ENCODE assay signal across 17 cellular contexts in genomic region chr5:59236448-59236847, GRCh38.
DNase-seq lines count a peak whose midpoint lies in the region; ATAC-seq and TF ChIP-seq lines count a peak whose summit lies in the region.
"Had no signal": no experiment of that assay in that cellular context is flagged by ENCODE, and none has a peak within 500 bp of the region (broad histone marks: within the 10 kb centered on the region; RNA-seq: fewer than 3 reads in every experiment).

No MANE protein-coding gene starts in this region.

- no peak overlapping the region for H3K27ac Mint-ChIP-seq in activated T-helper 2 cell treated with anti-CD3 and anti-CD28 coated beads, Interferon-gamma antibody, Interleukin-2, Interleukin-4, amounts not matched to agents 10 μg/mL and 5 μg/mL and 100 μg/mL, durations not matched to agents 14 hours and 24 hours and 36 hours
- H3K27ac Mint-ChIP-seq: CD8-positive, alpha-beta memory T cell had no signal

- DNase-seq in LHCN-M2 (ENCODE audit: low read depth), result peak; percentile 51
- peak; percentile 63 for DNase-seq in choroid plexus epithelial cell (ENCODE audit: low read depth)
- DNase-seq in right cardiac atrium, result peak; percentile 47 to 64 (median 58)
- DNase-seq in gastrocnemius medialis, result peak; percentile 67 to 89
- DNase-seq in activated T-helper 2 cell treated with anti-CD3 and anti-CD28 coated beads, Interferon-gamma antibody, Interleukin-2, Interleukin-4, amounts not matched to agents 10 μg/mL and 5 μg/mL and 100 μg/mL, durations not matched to agents 14 hours and 24 hours and 36 hours (ENCODE audit: low spot score), result no peak
- no peak for DNase-seq in RPMI8226
- DNase-seq in NCI-H1105 (lab: John Stamatoyannopoulos, UW), result no peak
- DNase-seq: CD8-positive, alpha-beta memory T cell; Karpas-422; MV-4-11; NCI-H1436; NCI-H2029 treated with DMSO at 0.1 percent for 48 hours; NCI-H524; SJCRH30 had no signal

- ATAC-seq in right cardiac atrium, result peak; percentile 82 to 85
- peak; percentile 94 to 98 for ATAC-seq in gastrocnemius medialis
- ATAC-seq in GM19324 (IDR thresholded peaks at IDR 0.05; ENCODE audit: low FRiP score, unreplicated experiment), result no peak

- H3K27me3 ChIP-seq in right cardiac atrium (ENCODE audit: control insufficient read depth, insufficient read depth) (no peaks in the 10 kb centered on the region), gastrocnemius medialis (no peaks in the 10 kb centered on the region)
- H3K27me3 ChIP-seq: BLaER1, SJCRH30 had no signal

- no peaks in the 10 kb centered on the region for H3K36me3 ChIP-seq in gastrocnemius medialis
- H3K36me3 ChIP-seq: BLaER1, HAP-1, SJCRH30 had no signal

- H3K4me1 ChIP-seq in right cardiac atrium (ENCODE audit: control insufficient read depth, insufficient read depth, low read length) (peaks cover 8% of the 10 kb centered on the region), gastrocnemius medialis (peaks cover 67 to 84% of the 10 kb centered on the region in 2 donors)
- H3K4me1 ChIP-seq: BLaER1, HAP-1 had no signal

- no peak for TF ChIP-seq CTCF in choroid plexus epithelial cell (conservative IDR thresholded peaks at IDR 0.05; ENCODE audit: low read depth, low read length)
- no peak for TF ChIP-seq CTCF in gastrocnemius medialis (IDR thresholded peaks at IDR 0.05 in 4 of 5, conservative IDR thresholded peaks at IDR 0.05 in 1 of 5)

- peaks cover 23% of the 10 kb centered on the region for H3K4me1 Mint-ChIP-seq in activated T-helper 2 cell treated with anti-CD3 and anti-CD28 coated beads, Interferon-gamma antibody, Interleukin-2, Interleukin-4, amounts not matched to agents 10 μg/mL and 5 μg/mL and 100 μg/mL, durations not matched to agents 14 hours and 24 hours and 36 hours (ENCODE audit: low read depth)

- TF ChIP-seq POLR2A in gastrocnemius medialis (IDR thresholded peaks at IDR 0.05), result no peak

- intact Hi-C loops in right cardiac atrium (cut with DNase I), result no loop called here
- intact Hi-C loops in gastrocnemius medialis (cut with DNase I; ENCODE audit: low total_unique reads), result no loop called here
- intact Hi-C loops in activated T-helper 2 cell treated with anti-CD3 and anti-CD28 coated beads, Interferon-gamma antibody, Interleukin-2, Interleukin-4, amounts not matched to agents 10 μg/mL and 5 μg/mL and 100 μg/mL, durations not matched to agents 14 hours and 24 hours and 36 hours (cut with micrococcal nuclease), result loop anchor here (5.0 kb wide), 1 partner anchor 41 kb away; no protein-coding TSS in a partner anchor

- in situ Hi-C loops in gastrocnemius medialis (cut with MboI; ENCODE audit: low sequenced_read_pairs in 4 of 4), result no loop called here

- H3K9me3 ChIP-seq in right cardiac atrium (ENCODE audit: control insufficient read depth, low read length), result no peaks in the 10 kb centered on the region
- no peaks in the 10 kb centered on the region for H3K9me3 ChIP-seq in gastrocnemius medialis
- H3K9me3 ChIP-seq: BLaER1, HAP-1, SJCRH30 had no signal

- H3K4me3 Mint-ChIP-seq in activated T-helper 2 cell treated with anti-CD3 and anti-CD28 coated beads, Interferon-gamma antibody, Interleukin-2, Interleukin-4, amounts not matched to agents 10 μg/mL and 5 μg/mL and 100 μg/mL, durations not matched to agents 14 hours and 24 hours and 36 hours (ENCODE audit: low read depth), result no peak overlapping the region
- H3K4me3 Mint-ChIP-seq: CD8-positive, alpha-beta memory T cell had no signal

- no peaks in the 10 kb centered on the region for H3K9me3 Mint-ChIP-seq in activated T-helper 2 cell treated with anti-CD3 and anti-CD28 coated beads, Interferon-gamma antibody, Interleukin-2, Interleukin-4, amounts not matched to agents 10 μg/mL and 5 μg/mL and 100 μg/mL, durations not matched to agents 14 hours and 24 hours and 36 hours
- H3K9me3 Mint-ChIP-seq: CD8-positive, alpha-beta memory T cell had no signal

- peaks cover 28% of the 10 kb centered on the region for H3K27me3 Mint-ChIP-seq in activated T-helper 2 cell treated with anti-CD3 and anti-CD28 coated beads, Interferon-gamma antibody, Interleukin-2, Interleukin-4, amounts not matched to agents 10 μg/mL and 5 μg/mL and 100 μg/mL, durations not matched to agents 14 hours and 24 hours and 36 hours (ENCODE audit: low read depth)

- H3K27ac ChIP-seq in right cardiac atrium (ENCODE audit: low read length), result peak overlapping the region; percentile 81
- peak overlapping the region; percentile 66 to 77 (median 74) for H3K27ac ChIP-seq in gastrocnemius medialis
- H3K27ac ChIP-seq: BLaER1, SJCRH30 had no signal

- WGBS in right cardiac atrium, result 50% methylated on average over 7 of the region's 7 CpGs

- H3K4me3 ChIP-seq in choroid plexus epithelial cell (ENCODE audit: low read depth, low read length) (no peak overlapping the region), right cardiac atrium (ENCODE audit: low read length) (no peak overlapping the region), gastrocnemius medialis (no peak overlapping the region)
- H3K4me3 ChIP-seq: BLaER1, HAP-1, SJCRH30 had no signal

- no peaks in the 10 kb centered on the region for H3K36me3 Mint-ChIP-seq in activated T-helper 2 cell treated with anti-CD3 and anti-CD28 coated beads, Interferon-gamma antibody, Interleukin-2, Interleukin-4, amounts not matched to agents 10 μg/mL and 5 μg/mL and 100 μg/mL, durations not matched to agents 14 hours and 24 hours and 36 hours (ENCODE audit: low read depth)
- H3K36me3 Mint-ChIP-seq: CD8-positive, alpha-beta memory T cell had no signal

Comparison
In these comparisons a context has a peak if more than half of its experiments do, and no peak if none do; other contexts are left out.
1. DNase-seq: peak in LHCN-M2 (single experiment), choroid plexus epithelial cell (single experiment), right cardiac atrium (3 of 3) and gastrocnemius medialis (2 of 2); none in activated T-helper 2 cell treated with anti-CD3 and anti-CD28 coated beads, Interferon-gamma antibody, Interleukin-2, Interleukin-4, amounts not matched to agents 10 μg/mL and 5 μg/mL and 100 μg/mL, durations not matched to agents 14 hours and 24 hours and 36 hours (single experiment), RPMI8226 (single experiment) and NCI-H1105 (single experiment).